16 cellular contexts compared by ENCODE assay signal in genomic region chr17:53919356-53919755, GRCh38.
"Had no signal": no experiment of that assay in that cellular context is flagged by ENCODE, and none has a peak within 500 bp of the region (broad histone marks: within the 10 kb centered on the region; RNA-seq: fewer than 3 reads in every experiment).

No MANE protein-coding gene starts in this region.

- DNase-seq: nephron progenitor cell; nucleus accumbens; pancreas; right cardiac atrium; right lobe of liver; sigmoid colon; small intestine; stimulated activated CD4-positive, alpha-beta T cell treated with anti-CD3 and anti-CD28 coated beads, Interleukin-15, amount 100 ng/mL, for 24 hours; stimulated activated CD4-positive, alpha-beta T cell treated with anti-CD3 and anti-CD28 coated beads, Interleukin-2, amount 100 ng/mL, for 24 hours; stimulated activated CD4-positive, alpha-beta T cell treated with anti-CD3 and anti-CD28 coated beads, Interleukin-2, amount 100 ng/mL, for 48 hours; stimulated activated CD4-positive, alpha-beta T cell treated with anti-CD3 and anti-CD28 coated beads, Interleukin-4, amount 100 ng/mL, for 24 hours; stimulated activated naive B cell treated with anti-CD40 and anti-IgM and Interleukin-4, amounts not matched to agents 10 μg/mL and 1 μg/mL and 100 μg/mL, for 72 hours; stimulated activated naive CD4-positive, alpha-beta T cell treated with Interleukin-2 at 50 U/mL for 16 hours; stomach; thyroid gland; upper lobe of left lung had no signal
